2 cellular contexts compared by ENCODE assay signal in genomic region chr16:5002699-5003143, GRCh38.
TF ChIP-seq lines count a peak whose summit lies in the region.

No MANE protein-coding gene starts in this region.

TF ChIP-seq in HEK293, 187 proteins besides CTCF, POLR2A, EP300 and RAD21:
- no peak for TF ChIP-seq PRDM2 (tag by site-specific recombination; IDR thresholded peaks at IDR 0.05; ENCODE audit: borderline replicate concordance)
- TF ChIP-seq ZNF768 (tag by site-specific recombination; IDR thresholded peaks at IDR 0.05): peak; percentile 57; the same call in 1 of the 2 replicates

TF ChIP-seq in H1, 55 proteins besides CTCF, POLR2A, EP300 and RAD21:
- TF ChIP-seq KDM1A (IDR thresholded peaks at IDR 0.05; ENCODE audit: borderline replicate concordance, low read length): 0 out of 2 replicates have a peak, but pooled peaks have one; percentile 23
- no peak for TF ChIP-seq POLR2AphosphoS5 (IDR thresholded peaks at IDR 0.05; ENCODE audit: low read depth, low read length)
